Comparison of ENCODE assay signal across 8 cellular contexts in genomic region chr14:96852823-96853422, GRCh38. TPM values are rescaled to one million over a fixed set of nuclear protein-coding genes. Genes with fewer than 3 reads are reported as not detected.
DNase-seq lines count a peak whose midpoint lies in the region; ATAC-seq, FAIRE-seq and TF ChIP-seq lines count a peak whose summit lies in the region.

No MANE protein-coding gene starts in this region.

- 40 to 55% methylated on average over 4 of the region's 4 CpGs for WGBS in esophagus squamous epithelium, 2 donors

- peak; percentile 2 for DNase-seq in BJ (ENCODE audit: low read depth)
- no peak for DNase-seq in GM12892 (ENCODE audit: insufficient read length)
- DNase-seq in HL-60 (ENCODE audit: low read depth in 1 of 2, low spot score in 1 of 2), result peak in 1 of 2 experiments; percentile 10
- DNase-seq in SIG-M5 (lab: John Stamatoyannopoulos, UW), result peak; percentile 1
- DNase-seq in esophagus squamous epithelium (lab: John Stamatoyannopoulos, UW), result no peak
- DNase-seq in pulmonary artery endothelial cell (ENCODE audit: low read depth, low spot score), result peak; percentile 17
- DNase-seq in effector CD4-positive, alpha-beta T cell, result no peak

- TF ChIP-seq POLR2A in GM12892 (IDR thresholded peaks at IDR 0.05; ENCODE audit: low read depth, low read length) (no peak), esophagus squamous epithelium (IDR thresholded peaks at IDR 0.05) (no peak)

- H3K4me1 ChIP-seq in esophagus squamous epithelium, result no peaks in the 10 kb centered on the region

- H3K36me3 ChIP-seq in BJ (ENCODE audit: control insufficient read depth, insufficient read depth, low read length) (no peaks in the 10 kb centered on the region), esophagus squamous epithelium (peaks cover 0 to 37% (median 0%) of the 10 kb centered on the region in 3 donors)

- no peaks in the 10 kb centered on the region for H3K27me3 ChIP-seq in BJ (ENCODE audit: control insufficient read depth, insufficient read depth, low read length)
- no peaks in the 10 kb centered on the region for H3K27me3 ChIP-seq in HL-60 (ENCODE audit: insufficient read depth, poor library complexity, severe bottlenecking)
- no peaks in the 10 kb centered on the region for H3K27me3 ChIP-seq in esophagus squamous epithelium

- ATAC-seq in HG03039 (IDR thresholded peaks at IDR 0.05; ENCODE audit: unreplicated experiment), result no peak

- intact Hi-C loops in esophagus squamous epithelium (cut with DNase I), result no loop called here

- TF ChIP-seq CTCF in BJ (IDR thresholded peaks at IDR 0.05; ENCODE audit: insufficient read depth, low read depth, low read length), result peak; percentile 80
- TF ChIP-seq CTCF in HL-60 (IDR thresholded peaks at IDR 0.05; ENCODE audit: insufficient read depth, low read length), result peak; percentile 59
- peak; percentile 41 to 78 (median 60) for TF ChIP-seq CTCF in esophagus squamous epithelium (IDR thresholded peaks at IDR 0.05)

- H3K27ac ChIP-seq in HL-60 (replicated peaks) (no peak overlapping the region), esophagus squamous epithelium (no peak overlapping the region)

- FAIRE-seq in GM12892 (lab: Jason Lieb, UNC), result peak; percentile 90

- no peak overlapping the region for H3K4me3 ChIP-seq in BJ (ENCODE audit: low read depth, low read length)
- no peak overlapping the region for H3K4me3 ChIP-seq in HL-60 (replicated peaks; ENCODE audit: insufficient read depth, low read length)
- H3K4me3 ChIP-seq in esophagus squamous epithelium, result no peak overlapping the region

- CTCF ChIA-PET in BJ (lab: Yijun Ruan, JAX), result interaction anchor here (1.0 to 2.7 kb wide), 24 partner anchors 10 to 289 kb away, joined by 3 to 16 read pairs (median 6); no protein-coding TSS in a partner anchor

- POLR2A ChIA-PET in BJ (lab: Charles Lee), result interaction anchor here (0.5 to 1.1 kb wide), 2 partner anchors 42 to 350 kb away, joined by 3 to 4 read pairs; no protein-coding TSS in a partner anchor

- H3K9me3 ChIP-seq in esophagus squamous epithelium, result no peaks in the 10 kb centered on the region

RNA-seq across cellular contexts. Expression of gene VRK1, which starts 55.7 kb away (rescaled TPM):
- 3.7 and 6.9 TPM in 2 replicates for polyA plus RNA-seq in BJ (2011; rRNA removed)
- 4.1 and 6.1 TPM in 2 replicates for polyA minus RNA-seq in BJ (2011; rRNA and poly(A)+ RNA removed)
- polyA plus RNA-seq in GM12892 (2012; ENCODE audit: missing spikeins), result 57.9 TPM
- 10 to 100 TPM; 14.4 to 32.6 (median 25.3) TPM for total RNA-seq in esophagus squamous epithelium
- total RNA-seq in pulmonary artery endothelial cell, result 35.9 and 44.7 TPM in 2 replicates

Comparison
In these comparisons a context has a peak if more than half of its experiments do, and no peak if none do; other contexts are left out.
1. DNase-seq: peak in BJ (single experiment), SIG-M5 (single experiment) and pulmonary artery endothelial cell (single experiment); none in GM12892 (single experiment), esophagus squamous epithelium (single experiment) and effector CD4-positive, alpha-beta T cell (single experiment).
2. Peak in every context shown above with its lines, with median percentiles within 50 percentile points of each other: CTCF ChIP-seq.